11 cellular contexts compared by ENCODE assay signal in genomic region chr6:112232845-112233256, GRCh38. TPM values are rescaled to one million over a fixed set of nuclear protein-coding genes. Genes with fewer than 3 reads are reported as not detected.
DNase-seq lines count a peak whose midpoint lies in the region; ATAC-seq, FAIRE-seq and TF ChIP-seq lines count a peak whose summit lies in the region.
"Had no signal": no experiment of that assay in that cellular context is flagged by ENCODE, and none has a peak within 500 bp of the region (broad histone marks: within the 10 kb centered on the region; RNA-seq: fewer than 3 reads in every experiment).

No MANE protein-coding gene starts in this region.

- H3K27me3 ChIP-seq in HCT116 (ENCODE audit: insufficient read depth, low read length) (no peaks in the 10 kb centered on the region), skeletal muscle satellite cell (ENCODE audit: control insufficient read depth, insufficient read depth, low read length) (no peaks in the 10 kb centered on the region)

- RAD21 ChIA-PET in HCT116 (lab: Charles Lee; ENCODE audit: low non-redundant PET in 1 of 2, low total read pairs in 2 of 2, uncharacterized antibody in 2 of 2, unreplicated experiment in 2 of 2): no interaction called here

- intact Hi-C loops in HCT116 (cut with micrococcal nuclease) (no loop called here), left ventricle myocardium superior (cut with micrococcal nuclease) (no loop called here)

- H3K79me2 ChIP-seq in HCT116 (ENCODE audit: insufficient read depth, low read length): no peaks in the 10 kb centered on the region

- POLR2A ChIA-PET in HCT116 (lab: Charles Lee): no interaction called here

- peaks cover 5 to 15% of the 10 kb centered on the region in 2 experiments; a peak in 2 of 4 replicates for H3K4me1 ChIP-seq in HCT116 (ENCODE audit: control insufficient read depth in 1 of 2, insufficient read depth in 2 of 2, low read length in 2 of 2)
- peaks cover 37% of the 10 kb centered on the region for H3K4me1 ChIP-seq in skeletal muscle satellite cell (ENCODE audit: control insufficient read depth, insufficient read depth, low read length)

- ATAC-seq in HCT116: no peak
- ATAC-seq in left ventricle myocardium superior: peak; percentile 71
- ATAC-seq in HG02759 (IDR thresholded peaks at IDR 0.05; ENCODE audit: unreplicated experiment): no peak
- ATAC-seq in GM21367 (IDR thresholded peaks at IDR 0.05; ENCODE audit: unreplicated experiment): no peak
- no peak for ATAC-seq in GM21390 (IDR thresholded peaks at IDR 0.05; ENCODE audit: unreplicated experiment)

- H3K9me2 ChIP-seq in HCT116 (ENCODE audit: insufficient read depth): no peaks in the 10 kb centered on the region

- BruUV-seq in HCT116 (replicated peaks; lab: Mats Ljungman, UMichigan): no TSS peak

- no peaks in the 10 kb centered on the region for H4K20me1 ChIP-seq in HCT116 (ENCODE audit: insufficient read depth)

- no peak for DNase-seq in HCT116 (ENCODE audit: low read depth, low spot score)
- DNase-seq in astrocyte of the spinal cord (ENCODE audit: low read depth, low spot score): peak; percentile 93
- DNase-seq in left ventricle myocardium superior: peak; percentile 42
- DNase-seq in HTR-8/SVneo (ENCODE audit: insufficient read length, low spot score): no peak
- DNase-seq: kidney, T-helper 1 cell had no signal

- in situ Hi-C loops in astrocyte of the spinal cord (cut with HindIII; ENCODE audit: low sequenced_read_pairs): no loop called here

- no peaks in the 10 kb centered on the region for H3K9me3 ChIP-seq in HCT116 (ENCODE audit: control insufficient read depth in 1 of 2, insufficient read depth in 1 of 2, low read depth in 1 of 2, low read length in 2 of 2)
- H3K9me3 ChIP-seq in skeletal muscle satellite cell (replicated peaks; ENCODE audit: low read length): no peaks in the 10 kb centered on the region

- H3K4me3 ChIP-seq in HCT116 (replicated peaks in 1 of 2; ENCODE audit: low read depth in 1 of 2, low read length in 2 of 2) (no peak overlapping the region), astrocyte of the spinal cord (ENCODE audit: low read depth, low read length) (no peak overlapping the region), skeletal muscle satellite cell (ENCODE audit: low read length) (no peak overlapping the region)

- H2AFZ ChIP-seq in HCT116 (ENCODE audit: low read depth, low read length, poor library complexity, severe bottlenecking): peak overlapping the region; percentile 31

- H3K9ac ChIP-seq in HCT116 (ENCODE audit: low read length) (no peak overlapping the region), skeletal muscle satellite cell (ENCODE audit: low read depth, low read length) (no peak overlapping the region)

- no peak for TF ChIP-seq CTCF in HCT116 (IDR thresholded peaks at IDR 0.05 in 2 of 3, conservative IDR thresholded peaks at IDR 0.05 in 1 of 3; ENCODE audit: borderline replicate concordance in 1 of 3, insufficient read depth in 1 of 3, low read depth in 2 of 3, low read length in 2 of 3)
- no peak for TF ChIP-seq CTCF in astrocyte of the spinal cord (IDR thresholded peaks at IDR 0.05; ENCODE audit: low read depth, low read length)

- no peak for TF ChIP-seq POLR2A in HCT116 (IDR thresholded peaks at IDR 0.05; ENCODE audit: borderline replicate concordance, extremely low read depth, insufficient read depth, insufficient read length)

- TF ChIP-seq RAD21 in HCT116 (IDR thresholded peaks at IDR 0.05; ENCODE audit: low read depth): no peak

- FAIRE-seq in HTR-8/SVneo (lab: Jason Lieb, UNC): no peak
- FAIRE-seq: kidney had no signal

- CTCF ChIA-PET in HCT116 (lab: Charles Lee): no interaction called here

- H3K4me2 ChIP-seq in HCT116 (ENCODE audit: low read length): peak overlapping the region; percentile 5; the same call in 1 of the 2 replicates
- peak overlapping the region; percentile 14 for H3K4me2 ChIP-seq in skeletal muscle satellite cell (ENCODE audit: low read length)

- H3K27ac ChIP-seq in HCT116 (ENCODE audit: low read depth, low read length): no peak overlapping the region

- H3K36me3 ChIP-seq in HCT116 (ENCODE audit: control insufficient read depth in 1 of 2, insufficient read depth in 2 of 2, low read length in 2 of 2): no peaks in the 10 kb centered on the region
- no peaks in the 10 kb centered on the region for H3K36me3 ChIP-seq in skeletal muscle satellite cell (ENCODE audit: insufficient read depth, low read length)

TF ChIP-seq in HCT116, 20 proteins besides CTCF, POLR2A, EP300 and RAD21:
- TF ChIP-seq JUND (IDR thresholded peaks at IDR 0.05) (peak; percentile 24; the same call in 1 of the 2 replicates), SP1 (IDR thresholded peaks at IDR 0.05; ENCODE audit: low read depth) (peak; percentile 28; the same call in 1 of the 2 replicates), SRF (IDR thresholded peaks at IDR 0.05; ENCODE audit: low read depth) (no peak)

RNA-seq across cellular contexts. Expression of gene LAMA4, which starts 21.5 kb away (rescaled TPM):
- total RNA-seq in HCT116 (2021; ENCODE audit: unreplicated experiment): 2.2 TPM
- polyA plus RNA-seq in HCT116 (2012): 0.61 and 1.5 TPM in 2 replicates
- 50.6 TPM for total RNA-seq in left ventricle myocardium superior
- 216 and 328 TPM in 2 replicates for total RNA-seq in skeletal muscle satellite cell (2012; rRNA removed)
- total RNA-seq: NCI-H460 had no signal

Comparison
In these comparisons a context has a peak if more than half of its experiments do, and no peak if none do; other contexts are left out.
1. DNase-seq: peak in astrocyte of the spinal cord (single experiment) and left ventricle myocardium superior (single experiment); none in HCT116 (single experiment) and HTR-8/SVneo (single experiment).
2. RNA of gene LAMA4, which starts 21.5 kb away (total RNA-seq): 50.6 TPM in left ventricle myocardium superior (single experiment); 2.2 TPM in HCT116 (single experiment); every median in the first group is over 10 times any median in the second.